Comparison of ENCODE assay signal across 9 cellular contexts in genomic region chr5:76372320-76373054, GRCh38. TPM values are rescaled to one million over a fixed set of nuclear protein-coding genes. Genes with fewer than 3 reads are reported as not detected.
DNase-seq lines count a peak whose midpoint lies in the region; ATAC-seq and TF ChIP-seq lines count a peak whose summit lies in the region.
"Had no signal": no experiment of that assay in that cellular context is flagged by ENCODE, and none has a peak within 500 bp of the region (broad histone marks: within the 10 kb centered on the region; RNA-seq: fewer than 3 reads in every experiment).

No MANE protein-coding gene starts in this region.

- peak; percentile 77 for DNase-seq in AG04450 (ENCODE audit: low read depth, low spot score)
- peak; percentile 26 for DNase-seq in HK-2 (ENCODE audit: unreplicated experiment)
- peak; percentile 59 for DNase-seq in iPS-NIHi7 (ENCODE audit: extremely low spot score)
- DNase-seq in NK-92 treated with Interleukin-12 subunit alpha and Interleukin-12 subunit beta, amount 100 ng/mL, for 24 hours (lab: John Stamatoyannopoulos, UW): no peak
- no peak for DNase-seq in sigmoid colon
- no peak for DNase-seq in NCI-H1105 treated with DMSO at 0.1 percent for 48 hours (lab: John Stamatoyannopoulos, UW)
- DNase-seq in omental fat pad (ENCODE audit: low spot score): no peak
- DNase-seq: T-helper 2 cell had no signal

- intact Hi-C loops in sigmoid colon (cut with DNase I): no loop called here

- no peaks in the 10 kb centered on the region for H3K9me3 Mint-ChIP-seq in activated T-helper 17 cell treated with anti-CD3 and anti-CD28 coated beads, Interleukin-2, amount 50 U/mL, for 72 hours

- no peak overlapping the region for H3K4me3 Mint-ChIP-seq in activated T-helper 17 cell treated with anti-CD3 and anti-CD28 coated beads, Interleukin-2, amount 50 U/mL, for 72 hours

- H3K27me3 ChIP-seq in AG04450 (ENCODE audit: control insufficient read depth, insufficient read depth, low read length) (peaks cover under 1% of the 10 kb centered on the region), sigmoid colon (no peaks in the 10 kb centered on the region)

- WGBS in sigmoid colon, 2 donors: 80 to 82% methylated on average over 11 of the region's 11 CpGs

- peaks cover 6% of the 10 kb centered on the region for H3K4me1 Mint-ChIP-seq in activated T-helper 17 cell treated with anti-CD3 and anti-CD28 coated beads, Interleukin-2, amount 50 U/mL, for 72 hours

- H3K9me3 ChIP-seq in AG04450 (ENCODE audit: control insufficient read depth, insufficient read depth, low read length) (no peaks in the 10 kb centered on the region), sigmoid colon (no peaks in the 10 kb centered on the region)

- H3K4me3 ChIP-seq in AG04450 (ENCODE audit: low read depth, low read length) (no peak overlapping the region), sigmoid colon (no peak overlapping the region)

- H3K27ac ChIP-seq in AG04450 (ENCODE audit: low read depth, low read length) (peak overlapping the region; percentile 47), sigmoid colon (no peak overlapping the region)

- CTCF ChIA-PET in AG04450 (lab: Charles Lee): interaction anchor here (0.7 kb wide), 1 partner anchor 404 kb away, joined by 3 read pairs; no protein-coding TSS in a partner anchor

- no peak for TF ChIP-seq POLR2A in sigmoid colon (IDR thresholded peaks at IDR 0.05)

- POLR2A ChIA-PET in AG04450 (lab: Yijun Ruan, JAX): no interaction called here

- H3K27me3 Mint-ChIP-seq in activated T-helper 17 cell treated with anti-CD3 and anti-CD28 coated beads, Interleukin-2, amount 50 U/mL, for 72 hours: no peaks in the 10 kb centered on the region

- TF ChIP-seq CTCF in AG04450 (IDR thresholded peaks at IDR 0.05; ENCODE audit: low read depth, low read length) (no peak), sigmoid colon (IDR thresholded peaks at IDR 0.05) (no peak), omental fat pad (IDR thresholded peaks at IDR 0.05) (no peak)

- no peaks in the 10 kb centered on the region for H3K36me3 Mint-ChIP-seq in activated T-helper 17 cell treated with anti-CD3 and anti-CD28 coated beads, Interleukin-2, amount 50 U/mL, for 72 hours (ENCODE audit: low read depth)

- no peak for ATAC-seq in activated T-helper 17 cell treated with anti-CD3 and anti-CD28 coated beads, Interleukin-2, amount 50 U/mL, for 72 hours (replicated peaks)
- ATAC-seq in omental fat pad (ENCODE audit: low FRiP score): no peak

- H3K36me3 ChIP-seq in sigmoid colon: no peaks in the 10 kb centered on the region

- TF ChIP-seq EP300 in sigmoid colon (IDR thresholded peaks at IDR 0.05): no peak

- peak overlapping the region; percentile 26 for H3K27ac Mint-ChIP-seq in activated T-helper 17 cell treated with anti-CD3 and anti-CD28 coated beads, Interleukin-2, amount 50 U/mL, for 72 hours

- no peaks in the 10 kb centered on the region for H3K4me1 ChIP-seq in sigmoid colon

RNA-seq across cellular contexts. Expression of gene IQGAP2, which starts 30.6 kb away (rescaled TPM):
- polyA plus RNA-seq in AG04450 (2011; rRNA removed): 0.63 and 0.84 TPM in 2 replicates
- 0.17 and 0.28 TPM in 2 replicates for polyA minus RNA-seq in AG04450 (2011; rRNA and poly(A)+ RNA removed)
- 10 to 100 TPM; 83.2 to 92.1 TPM for total RNA-seq in activated T-helper 17 cell treated with anti-CD3 and anti-CD28 coated beads, Interleukin-2, amount 50 U/mL, for 72 hours
- 10 to 100 TPM; 15.0 to 24.6 (median 16.3) TPM for total RNA-seq in sigmoid colon
- 10 to 100 TPM; 40.5 to 85.3 (median 67.3) TPM for polyA plus RNA-seq in sigmoid colon
- total RNA-seq in omental fat pad: 10 to 100 TPM; 22.6 to 63.9 (median 28.3) TPM

Comparison
In these comparisons a context has a peak if more than half of its experiments do, and no peak if none do; other contexts are left out.
1. DNase-seq: peak in AG04450 (single experiment), HK-2 (single experiment) and iPS-NIHi7 (single experiment); none in NK-92 treated with Interleukin-12 subunit alpha and Interleukin-12 subunit beta, amount 100 ng/mL, for 24 hours (single experiment), sigmoid colon (single experiment), NCI-H1105 treated with DMSO at 0.1 percent for 48 hours (single experiment) and omental fat pad (single experiment).